ENCODE assay signal across 1 cellular context in genomic region chr17:59669411-59669810, GRCh38.
TF ChIP-seq lines count a peak whose summit lies in the region.

No MANE protein-coding gene starts in this region.

TF ChIP-seq in HEK293, 187 proteins besides CTCF, POLR2A, EP300 and RAD21 (continued from another document and continues in another):
- no peak for TF ChIP-seq ZSCAN4 (tag by site-specific recombination; IDR thresholded peaks at IDR 0.05)
- TF ChIP-seq ZNF692 (tag by site-specific recombination; IDR thresholded peaks at IDR 0.05), result no peak
- TF ChIP-seq KLF9 (tag by site-specific recombination; IDR thresholded peaks at IDR 0.05; ENCODE audit: low read depth), result no peak
- TF ChIP-seq MYNN (tag by site-specific recombination; IDR thresholded peaks at IDR 0.05; ENCODE audit: borderline replicate concordance), result no peak
- no peak for TF ChIP-seq ZNF274 (IDR thresholded peaks at IDR 0.05; ENCODE audit: low read length)
- TF ChIP-seq ZNF274 (tag by site-specific recombination; IDR thresholded peaks at IDR 0.05; ENCODE audit: borderline replicate concordance), result no peak
- no peak for TF ChIP-seq ZNF26 (tag by site-specific recombination; IDR thresholded peaks at IDR 0.05)
- TF ChIP-seq ZIC2 (tag by site-specific recombination; IDR thresholded peaks at IDR 0.05), result no peak
- no peak for TF ChIP-seq HOXA7 (CRISPR knock-in tag; IDR thresholded peaks at IDR 0.05; ENCODE audit: borderline replicate concordance)
- no peak for TF ChIP-seq ZNF660 (tag by site-specific recombination; IDR thresholded peaks at IDR 0.05)
- TF ChIP-seq PRDM2 (tag by site-specific recombination; IDR thresholded peaks at IDR 0.05; ENCODE audit: borderline replicate concordance), result no peak
- no peak for TF ChIP-seq ZNF580 (tag by site-specific recombination; IDR thresholded peaks at IDR 0.05)
- TF ChIP-seq KLF10 (tag by site-specific recombination; IDR thresholded peaks at IDR 0.05), result no peak
- no peak for TF ChIP-seq ZNF302 (tag by site-specific recombination; IDR thresholded peaks at IDR 0.05; ENCODE audit: low read depth)
- TF ChIP-seq ZBTB10 (tag by site-specific recombination; IDR thresholded peaks at IDR 0.05), result no peak
- TF ChIP-seq KLF7 (tag by site-specific recombination; IDR thresholded peaks at IDR 0.05; ENCODE audit: borderline replicate concordance), result no peak
- TF ChIP-seq ZNF366 (tag by site-specific recombination; conservative IDR thresholded peaks at IDR 0.05), result no peak
- TF ChIP-seq KLF16 (tag by site-specific recombination; IDR thresholded peaks at IDR 0.05), result no peak
- no peak for TF ChIP-seq ATF2 (tag by site-specific recombination; IDR thresholded peaks at IDR 0.05; ENCODE audit: low read depth)
- TF ChIP-seq ZNF776 (tag by site-specific recombination; IDR thresholded peaks at IDR 0.05; ENCODE audit: borderline replicate concordance), result no peak
- TF ChIP-seq ZNF785 (tag by site-specific recombination; IDR thresholded peaks at IDR 0.05), result no peak
- no peak for TF ChIP-seq ZFP69B (tag by site-specific recombination; IDR thresholded peaks at IDR 0.05)
- TF ChIP-seq WT1 (tag by site-specific recombination; IDR thresholded peaks at IDR 0.05), result peak; percentile 65
- no peak for TF ChIP-seq ZNF16 (tag by site-specific recombination; IDR thresholded peaks at IDR 0.05; ENCODE audit: low read depth)
- TF ChIP-seq ZNF837 (tag by site-specific recombination; IDR thresholded peaks at IDR 0.05), result no peak
- TF ChIP-seq ZNF530 (tag by site-specific recombination; IDR thresholded peaks at IDR 0.05; ENCODE audit: low read depth), result no peak
- 0 out of 2 replicates have a peak, but pooled peaks have one; percentile 20 for TF ChIP-seq ZXDB (tag by site-specific recombination; IDR thresholded peaks at IDR 0.05)
- no peak for TF ChIP-seq OSR2 (tag by site-specific recombination; IDR thresholded peaks at IDR 0.05)
- no peak for TF ChIP-seq EGR2 (tag by site-specific recombination; IDR thresholded peaks at IDR 0.05; ENCODE audit: low read depth)
- TF ChIP-seq ZNF184 (tag by site-specific recombination; IDR thresholded peaks at IDR 0.05), result no peak
- TF ChIP-seq ZNF18 (tag by site-specific recombination; IDR thresholded peaks at IDR 0.05), result no peak
- TF ChIP-seq PRDM4 (tag by site-specific recombination; IDR thresholded peaks at IDR 0.05), result peak; percentile 41; the same call in 1 of the 2 replicates
- TF ChIP-seq ZNF558 (tag by site-specific recombination; IDR thresholded peaks at IDR 0.05), result no peak
- no peak for TF ChIP-seq GFI1B (tag by site-specific recombination; IDR thresholded peaks at IDR 0.05)
- peak; percentile 61 for TF ChIP-seq FEZF1 (tag by site-specific recombination; IDR thresholded peaks at IDR 0.05)
- no peak for TF ChIP-seq TCF7L2 (IDR thresholded peaks at IDR 0.05; ENCODE audit: borderline replicate concordance, low read depth, low read length)
- peak; percentile 52; the same call in 1 of the 2 replicates for TF ChIP-seq ZNF843 (tag by site-specific recombination; IDR thresholded peaks at IDR 0.05)
